Comparison of ENCODE assay signal across 1 cellular context in genomic region chr21:39088831-39089380, GRCh38.
TF ChIP-seq lines count a peak whose summit lies in the region.

No MANE protein-coding gene starts in this region.

TF ChIP-seq in endothelial cell of umbilical vein, 7 proteins besides CTCF, POLR2A, EP300 and RAD21 (continued from another document):
- TF ChIP-seq POLR2AphosphoS5 (IDR thresholded peaks at IDR 0.05; ENCODE audit: insufficient read depth, low read depth, low read length) = no peak
- no peak for TF ChIP-seq MAX (IDR thresholded peaks at IDR 0.05; ENCODE audit: insufficient read depth, insufficient read length)
- peak; percentile 36 for TF ChIP-seq GATA2 (IDR thresholded peaks at IDR 0.05; ENCODE audit: insufficient read depth, insufficient read length, low read depth, low read length)
